Comparison of ENCODE assay signal across 21 cellular contexts in genomic region chr11:74463216-74463615, GRCh38. TPM values are rescaled to one million over a fixed set of nuclear protein-coding genes. Genes with fewer than 3 reads are reported as not detected.
"Had no signal": no experiment of that assay in that cellular context is flagged by ENCODE, and none has a peak within 500 bp of the region (broad histone marks: within the 10 kb centered on the region; RNA-seq: fewer than 3 reads in every experiment).

No MANE protein-coding gene starts in this region.

- H3K9me3 ChIP-seq: colonic mucosa, sigmoid colon, tibial artery, upper lobe of left lung, uterus had no signal

- H3K36me3 ChIP-seq: colonic mucosa, sigmoid colon, tibial artery, upper lobe of left lung, uterus had no signal

- H3K9me3 Mint-ChIP-seq: immature natural killer cell; naive thymus-derived CD8-positive, alpha-beta T cell had no signal

- H3K4me3 ChIP-seq: colonic mucosa, lung, sigmoid colon, skin epidermis, tibial artery, upper lobe of left lung, uterus had no signal

- H3K27ac ChIP-seq: tibial artery had no signal

- H3K36me3 Mint-ChIP-seq: naive thymus-derived CD8-positive, alpha-beta T cell had no signal

- ATAC-seq: esophagus mucosa; left cardiac atrium; naive thymus-derived CD8-positive, alpha-beta T cell had no signal

- H3K4me1 ChIP-seq: colonic mucosa, uterus had no signal

- DNase-seq: cerebellar nuclear complex; colonic mucosa; dermis blood vessel endothelial cell; effector CD8-positive, alpha-beta T cell; immature natural killer cell; kidney; left cardiac atrium; left ventricle myocardium superior; mesendoderm; naive thymus-derived CD8-positive, alpha-beta T cell; sigmoid colon; stimulated activated CD4-positive, alpha-beta T cell treated with anti-CD3 and anti-CD28 coated beads, Interleukin-2, amount 100 ng/mL, for 48 hours; stimulated activated naive CD4-positive, alpha-beta T cell treated with Interleukin-2 at 50 U/mL for 16 hours; tibial artery; upper lobe of left lung; uterus had no signal

- H3K27me3 ChIP-seq: colonic mucosa, sigmoid colon, tibial artery, upper lobe of left lung, uterus had no signal

- H3K4me3 Mint-ChIP-seq: immature natural killer cell; naive thymus-derived CD8-positive, alpha-beta T cell had no signal

- H3K27ac Mint-ChIP-seq: immature natural killer cell had no signal

RNA-seq across cellular contexts. Expression of gene KCNE3, which starts 4.1 kb away (rescaled TPM):
- total RNA-seq: naive thymus-derived CD8-positive, alpha-beta T cell; osteocyte had no signal
- polyA plus RNA-seq: naive thymus-derived CD8-positive, alpha-beta T cell; neural cell had no signal
